24 cellular contexts compared by ENCODE assay signal in genomic region chr12:104809706-104810385, GRCh38.
"Had no signal": no experiment of that assay in that cellular context is flagged by ENCODE, and none has a peak within 500 bp of the region (broad histone marks: within the 10 kb centered on the region; RNA-seq: fewer than 3 reads in every experiment).

No MANE protein-coding gene starts in this region.

- H3K9me3 ChIP-seq: adrenal gland had no signal

- H3K4me3 Mint-ChIP-seq: activated CD8-positive, alpha-beta T cell treated with anti-CD3 and anti-CD28 coated beads, Interleukin-2, amount 10 ng/mL, durations not matched to agents 7 days and 5 days; activated naive CD8-positive, alpha-beta T cell treated with anti-CD3 and anti-CD28 coated beads, Interleukin-2, amount 10 ng/mL, durations not matched to agents 7 days and 5 days had no signal

- DNase-seq: activated CD4-positive, alpha-beta T cell treated with anti-CD3 and anti-CD28 coated beads for 48 hours; activated CD4-positive, alpha-beta T cell treated with anti-CD3 and anti-CD28 coated beads, Interleukin-2, amount 50 U/mL, for 4 hours; activated CD8-positive, alpha-beta memory T cell treated with anti-CD3 and anti-CD28 coated beads, Interleukin-2, amount 50 U/mL, for 48 hours; activated CD8-positive, alpha-beta T cell treated with anti-CD3 and anti-CD28 coated beads, Interleukin-2, amount 10 ng/mL, durations not matched to agents 7 days and 5 days; activated naive CD4-positive, alpha-beta T cell treated with anti-CD3 and anti-CD28 coated beads, Interleukin-2, amount 50 U/mL, for 16 hours; activated naive CD8-positive, alpha-beta T cell treated with anti-CD3 and anti-CD28 coated beads, Interleukin-2, amount 10 ng/mL, durations not matched to agents 7 days and 5 days; activated T-cell treated with anti-CD3 and anti-CD28 coated beads, Interleukin-2, amount 50 U/mL, for 1 hour; adrenal gland; anterior cingulate cortex; caudate nucleus; NCI-H1105 treated with DMSO at 0.1 percent for 48 hours; NCI-H1436 treated with DMSO at 0.1 percent for 48 hours; NCI-H187; NCI-H2081 treated with DMSO at 0.1 percent for 48 hours; NCI-H446; OCI-M1; RPMI8226; T-helper 1 cell had no signal

- ATAC-seq: activated CD4-positive, CD25-positive, alpha-beta regulatory T cell treated with anti-CD3 and anti-CD28 coated beads, Interleukin-2, amount 50 U/mL, for 24 hours; activated CD8-positive, alpha-beta T cell treated with anti-CD3 and anti-CD28 coated beads, Interleukin-2, amount 10 ng/mL, durations not matched to agents 7 days and 5 days; Panc1; Right ventricle myocardium inferior had no signal

- H3K9ac ChIP-seq: KMS-11 had no signal

- H3K36me3 ChIP-seq: adrenal gland had no signal

- H3K27me3 ChIP-seq: adrenal gland had no signal

- H3K27ac Mint-ChIP-seq: activated CD8-positive, alpha-beta T cell treated with anti-CD3 and anti-CD28 coated beads, Interleukin-2, amount 10 ng/mL, durations not matched to agents 7 days and 5 days; activated naive CD8-positive, alpha-beta T cell treated with anti-CD3 and anti-CD28 coated beads, Interleukin-2, amount 10 ng/mL, durations not matched to agents 7 days and 5 days had no signal

- H3K27ac ChIP-seq: adrenal gland, KMS-11, SK-N-MC, VCaP had no signal

- H3K4me1 Mint-ChIP-seq: activated naive CD8-positive, alpha-beta T cell treated with anti-CD3 and anti-CD28 coated beads, Interleukin-2, amount 10 ng/mL, durations not matched to agents 7 days and 5 days had no signal

- H3K4me2 ChIP-seq: KMS-11 had no signal

- H3K4me1 ChIP-seq: adrenal gland had no signal

- H3K4me3 ChIP-seq: adrenal gland, SK-N-MC had no signal
